In the genomic region with DNA sequence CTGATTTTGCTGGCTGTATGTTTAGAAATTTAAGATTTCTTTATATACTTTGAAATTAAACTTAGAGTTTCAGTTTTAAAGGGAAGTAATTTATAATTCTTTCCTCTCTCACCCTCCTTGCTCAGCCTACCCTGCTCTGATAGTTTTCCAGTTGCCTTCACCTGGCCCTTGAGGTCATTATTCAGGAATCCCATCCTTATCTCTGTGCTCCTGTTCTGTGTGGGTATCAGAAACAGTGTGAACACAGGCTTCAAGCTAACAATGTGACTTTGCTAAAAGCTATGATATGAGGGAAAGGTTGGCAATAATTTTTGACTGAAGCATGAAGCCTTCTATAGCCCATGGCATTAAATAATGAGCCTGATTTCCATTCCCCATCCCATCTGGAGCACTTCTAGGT, we compare ENCODE assay signal across 35 cellular contexts.
"Had no signal": no experiment of that assay in that cellular context is flagged by ENCODE, and none has a peak within 500 bp of the region (broad histone marks: within the 10 kb centered on the region; RNA-seq: fewer than 3 reads in every experiment).

No MANE protein-coding gene starts in this region.

- H3K27ac Mint-ChIP-seq: activated CD4-positive, alpha-beta memory T cell treated with anti-CD3 and anti-CD28 coated beads for 36 hours; activated CD4-positive, alpha-beta T cell treated with anti-CD3 and anti-CD28 coated beads for 36 hours; activated CD4-positive, alpha-beta T cell treated with anti-CD3 and anti-CD28 coated beads, Interleukin-2, amount 10 ng/mL, durations not matched to agents 24 days and 14 days; activated CD8-positive, alpha-beta memory T cell treated with anti-CD3 and anti-CD28 coated beads, Interleukin-2, amount 10 ng/mL, durations not matched to agents 7 days and 5 days; activated CD8-positive, alpha-beta T cell treated with anti-CD3 and anti-CD28 coated beads, Interleukin-2, amount 10 ng/mL, durations not matched to agents 7 days and 5 days; activated naive CD4-positive, alpha-beta T cell treated with anti-CD3 and anti-CD28 coated beads, Interleukin-2, amount 10 ng/mL, durations not matched to agents 7 days and 5 days; activated naive CD4-positive, alpha-beta T cell treated with anti-CD3 and anti-CD28 coated beads, Interleukin-2, amount 50 U/mL, for 72 hours; activated naive CD8-positive, alpha-beta T cell treated with anti-CD3 and anti-CD28 coated beads, Interleukin-2, amount 10 ng/mL, durations not matched to agents 7 days and 5 days; activated T-helper 1 cell treated with anti-CD3 and anti-CD28 coated beads, Interleukin-12 subunit alpha, Interleukin-12 subunit beta, Interleukin-2, Interleukin-4 antibody, amounts not matched to agents 30 ng/mL and 10 ng/mL and 1 ng/mL, durations not matched to agents 14 hours and 24 hours and 36 hours; activated T-helper 2 cell treated with anti-CD3 and anti-CD28 coated beads, Interferon-gamma antibody, Interleukin-2, Interleukin-4, amounts not matched to agents 10 μg/mL and 5 μg/mL and 100 μg/mL, durations not matched to agents 14 hours and 24 hours and 36 hours; dendritic cell treated with granulocyte-macrophage colony-stimulating factor and Interleukin-4, amounts not matched to agents 40 ng/mL and 50 ng/mL, for 4 days; endodermal cell; T-helper 2 cell treated with Interferon-gamma antibody and Interleukin-4, amounts not matched to agents 5 μg/mL and 100 μg/mL, for 36 hours had no signal

- H3K36me3 Mint-ChIP-seq: activated CD4-positive, alpha-beta memory T cell treated with anti-CD3 and anti-CD28 coated beads for 36 hours; activated CD8-positive, alpha-beta memory T cell treated with anti-CD3 and anti-CD28 coated beads, Interleukin-2, amount 10 ng/mL, durations not matched to agents 7 days and 5 days; activated naive CD4-positive, alpha-beta T cell treated with anti-CD3 and anti-CD28 coated beads, Interleukin-2, amount 10 ng/mL, durations not matched to agents 7 days and 5 days; activated naive CD4-positive, alpha-beta T cell treated with anti-CD3 and anti-CD28 coated beads, Interleukin-2, amount 50 U/mL, for 72 hours; activated naive CD8-positive, alpha-beta T cell treated with anti-CD3 and anti-CD28 coated beads, Interleukin-2, amount 10 ng/mL, durations not matched to agents 7 days and 5 days had no signal

- H3K27me3 Mint-ChIP-seq: activated CD4-positive, alpha-beta memory T cell treated with anti-CD3 and anti-CD28 coated beads for 36 hours; activated CD4-positive, alpha-beta T cell treated with anti-CD3 and anti-CD28 coated beads, Interleukin-2, amount 10 ng/mL, durations not matched to agents 24 days and 14 days; activated CD8-positive, alpha-beta memory T cell treated with anti-CD3 and anti-CD28 coated beads, Interleukin-2, amount 10 ng/mL, durations not matched to agents 7 days and 5 days; activated naive CD4-positive, alpha-beta T cell treated with anti-CD3 and anti-CD28 coated beads, Interleukin-2, amount 10 ng/mL, durations not matched to agents 7 days and 5 days; dendritic cell treated with granulocyte-macrophage colony-stimulating factor and Interleukin-4, amounts not matched to agents 40 ng/mL and 50 ng/mL, for 4 days; T-helper 17 cell had no signal

- H3K27me3 ChIP-seq: ascending aorta, brain microvascular endothelial cell, esophagus muscularis mucosa, foreskin keratinocyte, gastroesophageal sphincter had no signal

- DNase-seq: activated CD4-positive, alpha-beta memory T cell treated with anti-CD3 and anti-CD28 coated beads for 36 hours; activated CD4-positive, alpha-beta T cell treated with anti-CD3 and anti-CD28 coated beads for 36 hours; activated CD4-positive, alpha-beta T cell treated with anti-CD3 and anti-CD28 coated beads, Interleukin-2, amount 10 ng/mL, durations not matched to agents 24 days and 14 days; activated CD4-positive, CD25-positive, alpha-beta regulatory T cell; activated CD4-positive, CD25-positive, alpha-beta regulatory T cell treated with anti-CD3 and anti-CD28 coated beads, Interleukin-2, amount 50 U/mL, for 72 hours; activated CD8-positive, alpha-beta memory T cell treated with anti-CD3 and anti-CD28 coated beads, Interleukin-2, amount 10 ng/mL, durations not matched to agents 7 days and 5 days; activated CD8-positive, alpha-beta memory T cell treated with anti-CD3 and anti-CD28 coated beads, Interleukin-2, amount 50 U/mL, for 4 hours; activated CD8-positive, alpha-beta T cell treated with anti-CD3 and anti-CD28 coated beads, Interleukin-2, amount 10 ng/mL, durations not matched to agents 7 days and 5 days; activated effector memory CD4-positive, alpha-beta T cell treated with anti-CD3 and anti-CD28 coated beads, Interleukin-2, amount 50 U/mL, for 16 hours; activated naive CD4-positive, alpha-beta T cell; activated naive CD4-positive, alpha-beta T cell treated with anti-CD3 and anti-CD28 coated beads, Interleukin-2, amount 10 ng/mL, durations not matched to agents 7 days and 5 days; activated naive CD8-positive, alpha-beta T cell treated with anti-CD3 and anti-CD28 coated beads, Interleukin-2, amount 10 ng/mL, durations not matched to agents 7 days and 5 days; activated T-cell treated with anti-CD3 and anti-CD28 coated beads, Interleukin-2, amount 50 U/mL, for 1 hour; activated T-cell treated with anti-CD3 and anti-CD28 coated beads, Interleukin-2, amount 50 U/mL, for 48 hours; brain microvascular endothelial cell; central memory CD4-positive, alpha-beta T cell; cerebellar nuclear complex; dorsolateral prefrontal cortex; effector memory CD4-positive, alpha-beta T cell; endodermal cell; erythroblast; foreskin keratinocyte; T-helper 1 cell; T-helper 17 cell; T1000 had no signal

- H3K4me3 ChIP-seq: ascending aorta, coronary artery, dorsolateral prefrontal cortex, esophagus muscularis mucosa, gastroesophageal sphincter had no signal

- ATAC-seq: activated CD4-positive, alpha-beta T cell treated with anti-CD3 and anti-CD28 coated beads for 36 hours; activated CD8-positive, alpha-beta memory T cell treated with anti-CD3 and anti-CD28 coated beads, Interleukin-2, amount 10 ng/mL, durations not matched to agents 7 days and 5 days; activated CD8-positive, alpha-beta T cell treated with anti-CD3 and anti-CD28 coated beads, Interleukin-2, amount 10 ng/mL, durations not matched to agents 7 days and 5 days; activated naive CD4-positive, alpha-beta T cell treated with anti-CD3 and anti-CD28 coated beads, Interleukin-2, amount 50 U/mL, for 72 hours; foreskin keratinocyte; gastroesophageal sphincter; T-helper 17 cell had no signal

- H3K9me3 Mint-ChIP-seq: activated CD4-positive, alpha-beta memory T cell treated with anti-CD3 and anti-CD28 coated beads for 36 hours; activated CD4-positive, alpha-beta T cell treated with anti-CD3 and anti-CD28 coated beads, Interleukin-2, amount 10 ng/mL, durations not matched to agents 24 days and 14 days; activated naive CD4-positive, alpha-beta T cell treated with anti-CD3 and anti-CD28 coated beads, Interleukin-2, amount 10 ng/mL, durations not matched to agents 7 days and 5 days; activated naive CD4-positive, alpha-beta T cell treated with anti-CD3 and anti-CD28 coated beads, Interleukin-2, amount 50 U/mL, for 72 hours; activated naive CD8-positive, alpha-beta T cell treated with anti-CD3 and anti-CD28 coated beads, Interleukin-2, amount 10 ng/mL, durations not matched to agents 7 days and 5 days; activated T-helper 1 cell treated with anti-CD3 and anti-CD28 coated beads, Interleukin-12 subunit alpha, Interleukin-12 subunit beta, Interleukin-2, Interleukin-4 antibody, amounts not matched to agents 30 ng/mL and 10 ng/mL and 1 ng/mL, durations not matched to agents 14 hours and 24 hours and 36 hours; activated T-helper 2 cell treated with anti-CD3 and anti-CD28 coated beads, Interferon-gamma antibody, Interleukin-2, Interleukin-4, amounts not matched to agents 10 μg/mL and 5 μg/mL and 100 μg/mL, durations not matched to agents 14 hours and 24 hours and 36 hours; dendritic cell treated with granulocyte-macrophage colony-stimulating factor and Interleukin-4, amounts not matched to agents 40 ng/mL and 50 ng/mL, for 4 days; T-helper 2 cell treated with Interferon-gamma antibody and Interleukin-4, amounts not matched to agents 5 μg/mL and 100 μg/mL, for 36 hours had no signal

- H3K4me3 Mint-ChIP-seq: activated CD4-positive, alpha-beta memory T cell treated with anti-CD3 and anti-CD28 coated beads for 36 hours; activated CD4-positive, alpha-beta T cell treated with anti-CD3 and anti-CD28 coated beads for 36 hours; activated CD4-positive, alpha-beta T cell treated with anti-CD3 and anti-CD28 coated beads, Interleukin-2, amount 10 ng/mL, durations not matched to agents 24 days and 14 days; activated CD8-positive, alpha-beta memory T cell treated with anti-CD3 and anti-CD28 coated beads, Interleukin-2, amount 10 ng/mL, durations not matched to agents 7 days and 5 days; activated CD8-positive, alpha-beta T cell treated with anti-CD3 and anti-CD28 coated beads, Interleukin-2, amount 10 ng/mL, durations not matched to agents 7 days and 5 days; activated naive CD4-positive, alpha-beta T cell treated with anti-CD3 and anti-CD28 coated beads, Interleukin-2, amount 10 ng/mL, durations not matched to agents 7 days and 5 days; activated naive CD8-positive, alpha-beta T cell treated with anti-CD3 and anti-CD28 coated beads, Interleukin-2, amount 10 ng/mL, durations not matched to agents 7 days and 5 days; activated T-helper 1 cell treated with anti-CD3 and anti-CD28 coated beads, Interleukin-12 subunit alpha, Interleukin-12 subunit beta, Interleukin-2, Interleukin-4 antibody, amounts not matched to agents 30 ng/mL and 10 ng/mL and 1 ng/mL, durations not matched to agents 14 hours and 24 hours and 36 hours; dendritic cell treated with granulocyte-macrophage colony-stimulating factor and Interleukin-4, amounts not matched to agents 40 ng/mL and 50 ng/mL, for 4 days; endodermal cell; T-helper 17 cell; T-helper 2 cell treated with Interferon-gamma antibody and Interleukin-4, amounts not matched to agents 5 μg/mL and 100 μg/mL, for 36 hours had no signal

- H3K27ac ChIP-seq: ascending aorta, brain microvascular endothelial cell, coronary artery, dorsolateral prefrontal cortex, esophagus muscularis mucosa, foreskin keratinocyte, gastroesophageal sphincter had no signal

- H3K36me3 ChIP-seq: ascending aorta, brain microvascular endothelial cell, esophagus muscularis mucosa, gastroesophageal sphincter had no signal

- H3K4me1 ChIP-seq: ascending aorta, foreskin keratinocyte, gastroesophageal sphincter had no signal

- H3K9me3 ChIP-seq: ascending aorta, esophagus muscularis mucosa, gastroesophageal sphincter had no signal

- H3K4me1 Mint-ChIP-seq: activated CD4-positive, alpha-beta T cell treated with anti-CD3 and anti-CD28 coated beads for 36 hours; activated CD4-positive, alpha-beta T cell treated with anti-CD3 and anti-CD28 coated beads, Interleukin-2, amount 10 ng/mL, durations not matched to agents 24 days and 14 days; activated CD8-positive, alpha-beta memory T cell treated with anti-CD3 and anti-CD28 coated beads, Interleukin-2, amount 10 ng/mL, durations not matched to agents 7 days and 5 days; activated naive CD4-positive, alpha-beta T cell treated with anti-CD3 and anti-CD28 coated beads, Interleukin-2, amount 10 ng/mL, durations not matched to agents 7 days and 5 days; activated naive CD8-positive, alpha-beta T cell treated with anti-CD3 and anti-CD28 coated beads, Interleukin-2, amount 10 ng/mL, durations not matched to agents 7 days and 5 days; endodermal cell; T-helper 17 cell had no signal

- FAIRE-seq: bronchial epithelial cell had no signal
